In genomic region chr11:65862191-65862735, GRCh38 we compare ENCODE assay signal across 11 cellular contexts. TPM values are rescaled to one million over a fixed set of nuclear protein-coding genes. Genes with fewer than 3 reads are reported as not detected.
DNase-seq lines count a peak whose midpoint lies in the region; ATAC-seq and TF ChIP-seq lines count a peak whose summit lies in the region.
"Had no signal": no experiment of that assay in that cellular context is flagged by ENCODE, and none has a peak within 500 bp of the region (broad histone marks: within the 10 kb centered on the region; RNA-seq: fewer than 3 reads in every experiment).

No MANE protein-coding gene starts in this region.

- H3K27me3 ChIP-seq in RWPE2 (ENCODE audit: insufficient read depth, poor library complexity, severe bottlenecking) (no peaks in the 10 kb centered on the region), smooth muscle cell (ENCODE audit: low read depth) (no peaks in the 10 kb centered on the region)

- H3K4me1 ChIP-seq in RWPE2 (ENCODE audit: insufficient read depth, poor library complexity, severe bottlenecking), result no peaks in the 10 kb centered on the region
- peaks cover 8% of the 10 kb centered on the region for H3K4me1 ChIP-seq in smooth muscle cell (ENCODE audit: low read depth)

- no peak overlapping the region for H2AFZ ChIP-seq in smooth muscle cell (ENCODE audit: low read depth)

- H3K36me3 ChIP-seq in RWPE2 (ENCODE audit: low read depth) (peaks cover 63% of the 10 kb centered on the region), smooth muscle cell (ENCODE audit: low read depth) (no peaks in the 10 kb centered on the region)

- H3K9me3 Mint-ChIP-seq in activated CD4-positive, alpha-beta T cell treated with anti-CD3 and anti-CD28 coated beads, Interleukin-2, amount 10 ng/mL, durations not matched to agents 7 days and 5 days, result no peaks in the 10 kb centered on the region

- peak overlapping the region; percentile 68 for H3K27ac Mint-ChIP-seq in activated CD4-positive, alpha-beta T cell treated with anti-CD3 and anti-CD28 coated beads, Interleukin-2, amount 10 ng/mL, durations not matched to agents 7 days and 5 days

- H3K4me3 Mint-ChIP-seq in activated CD4-positive, alpha-beta T cell treated with anti-CD3 and anti-CD28 coated beads, Interleukin-2, amount 10 ng/mL, durations not matched to agents 7 days and 5 days, result peak overlapping the region; percentile 97

- H3K4me3 ChIP-seq in RWPE2 (ENCODE audit: severe bottlenecking) (no peak overlapping the region), fibroblast of pulmonary artery (replicated peaks; ENCODE audit: low read depth, low read length) (peak overlapping the region; percentile 96), smooth muscle cell (no peak overlapping the region)

- WGBS in smooth muscle cell (ENCODE audit: low lambda C conversion rate), result 79% methylated on average over 5 of the region's 5 CpGs

- peak overlapping the region; percentile 88 for H3K4me2 ChIP-seq in smooth muscle cell

- CTCF ChIA-PET in activated CD4-positive, alpha-beta T cell treated with anti-CD3 and anti-CD28 coated beads, Interleukin-2, amount 10 ng/mL, durations not matched to agents 7 days and 5 days (lab: Charles Lee), result interaction anchor here (0.7 to 25.8 kb wide), 6 partner anchors 8 to 150 kb away, joined by 3 to 590 read pairs (median 28); partner anchors contain the start of genes CCDC85B, CTSW, FIBP and KAT5

- H3K27ac ChIP-seq in RWPE2 (ENCODE audit: poor library complexity, severe bottlenecking) (peak overlapping the region; percentile 91), smooth muscle cell (ENCODE audit: low read depth) (no peak overlapping the region)

- POLR2A ChIA-PET in activated CD4-positive, alpha-beta T cell treated with anti-CD3 and anti-CD28 coated beads, Interleukin-2, amount 10 ng/mL, durations not matched to agents 7 days and 5 days (lab: Charles Lee), result no interaction called here

- H3K9ac ChIP-seq in smooth muscle cell (ENCODE audit: low read depth), result no peak overlapping the region

- H3K27me3 Mint-ChIP-seq in activated CD4-positive, alpha-beta T cell treated with anti-CD3 and anti-CD28 coated beads, Interleukin-2, amount 10 ng/mL, durations not matched to agents 7 days and 5 days, result no peaks in the 10 kb centered on the region

- H3K79me2 ChIP-seq in smooth muscle cell (ENCODE audit: low read depth), result peaks cover 32% of the 10 kb centered on the region

- H3K36me3 Mint-ChIP-seq in activated CD4-positive, alpha-beta T cell treated with anti-CD3 and anti-CD28 coated beads, Interleukin-2, amount 10 ng/mL, durations not matched to agents 7 days and 5 days (ENCODE audit: low read depth), result peaks cover 37% of the 10 kb centered on the region

- no peak for ATAC-seq in RWPE2 (ENCODE audit: low read depth)
- ATAC-seq in HG02642 (IDR thresholded peaks at IDR 0.05; ENCODE audit: poor library complexity, unreplicated experiment), result no peak

- no peak for DNase-seq in activated CD4-positive, alpha-beta T cell treated with anti-CD3 and anti-CD28 coated beads, Interleukin-2, amount 10 ng/mL, durations not matched to agents 7 days and 5 days
- DNase-seq in activated CD4-positive, alpha-beta T cell treated with anti-CD3 and anti-CD28 coated beads, Interleukin-2, amount 50 U/mL, for 1 hour, result no peak
- DNase-seq in RWPE2 (ENCODE audit: low spot score) (peak; percentile 47), fibroblast of pulmonary artery (ENCODE audit: low read depth) (no peak), smooth muscle cell (lab: John Stamatoyannopoulos, UW; ENCODE audit: unreplicated experiment) (no peak), germinal center (ENCODE audit: low spot score) (no peak), islet precursor cell (no peak)
- DNase-seq: NCI-H2227 treated with DMSO at 0.1 percent for 48 hours had no signal

- peaks cover 42% of the 10 kb centered on the region for H4K20me1 ChIP-seq in smooth muscle cell (ENCODE audit: low read depth)

- H3K9me3 ChIP-seq in RWPE2 (ENCODE audit: severe bottlenecking) (no peaks in the 10 kb centered on the region), smooth muscle cell (replicated peaks; ENCODE audit: low read depth) (no peaks in the 10 kb centered on the region)

- H3F3A ChIP-seq in smooth muscle cell (ENCODE audit: low read depth), result peaks cover 46% of the 10 kb centered on the region

- H3K4me1 Mint-ChIP-seq in activated CD4-positive, alpha-beta T cell treated with anti-CD3 and anti-CD28 coated beads, Interleukin-2, amount 10 ng/mL, durations not matched to agents 7 days and 5 days, result peaks cover 31% of the 10 kb centered on the region

- TF ChIP-seq CTCF in RWPE2 (IDR thresholded peaks at IDR 0.05; ENCODE audit: poor library complexity, severe bottlenecking) (no peak), fibroblast of pulmonary artery (IDR thresholded peaks at IDR 0.05; ENCODE audit: low read length, missing control alignments) (no peak), smooth muscle cell (IDR thresholded peaks at IDR 0.05; ENCODE audit: borderline replicate concordance, insufficient read depth, poor library complexity, severe bottlenecking) (no peak)

RNA-seq across cellular contexts. Expression of gene MUS81, which starts 2.0 kb away (rescaled TPM):
- total RNA-seq in activated CD4-positive, alpha-beta T cell treated with anti-CD3 and anti-CD28 coated beads, Interleukin-2, amount 10 ng/mL, durations not matched to agents 7 days and 5 days, result 100 to 1,000 TPM in 1 of 2 experiments, 10 to 100 TPM in 1; 96.6 to 108 TPM
- 21.7 and 35.1 TPM in 2 replicates for total RNA-seq in smooth muscle cell
- polyA plus RNA-seq in smooth muscle cell, result 39.6 and 61.1 TPM in 2 replicates

RNA-seq across cellular contexts. Expression of gene CFL1, which starts 4.3 kb away (rescaled TPM):
- 1,000 to 10,000 TPM; 1,543 to 1,707 TPM for total RNA-seq in activated CD4-positive, alpha-beta T cell treated with anti-CD3 and anti-CD28 coated beads, Interleukin-2, amount 10 ng/mL, durations not matched to agents 7 days and 5 days
- 1,233 and 1,255 TPM in 2 replicates for total RNA-seq in smooth muscle cell
- polyA plus RNA-seq in smooth muscle cell, result 3,052 and 3,080 TPM in 2 replicates

RNA-seq across cellular contexts. Expression of gene EFEMP2, which starts 10.3 kb away (rescaled TPM):
- total RNA-seq in activated CD4-positive, alpha-beta T cell treated with anti-CD3 and anti-CD28 coated beads, Interleukin-2, amount 10 ng/mL, durations not matched to agents 7 days and 5 days, result 1 to 10 TPM; 9.0 to 9.7 TPM
- total RNA-seq in smooth muscle cell, result 99.7 and 103 TPM in 2 replicates
- 328 and 362 TPM in 2 replicates for polyA plus RNA-seq in smooth muscle cell

RNA-seq across cellular contexts. Expression of gene CTSW, which starts 17.4 kb away (rescaled TPM):
- total RNA-seq in activated CD4-positive, alpha-beta T cell treated with anti-CD3 and anti-CD28 coated beads, Interleukin-2, amount 10 ng/mL, durations not matched to agents 7 days and 5 days, result 10 to 100 TPM; 22.9 to 23.6 TPM
- not detected in 2 replicates for total RNA-seq in smooth muscle cell
- polyA plus RNA-seq in smooth muscle cell, result 0.52 TPM in 1 of 2 replicates, not detected in the other
- total RNA-seq: H1, HT-29 had no signal
- polyA plus RNA-seq: H1 had no signal

RNA-seq across cellular contexts. Expression of gene FIBP, which starts 26.0 kb away (rescaled TPM):
- total RNA-seq in activated CD4-positive, alpha-beta T cell treated with anti-CD3 and anti-CD28 coated beads, Interleukin-2, amount 10 ng/mL, durations not matched to agents 7 days and 5 days, result 100 to 1,000 TPM in 1 of 2 experiments, 10 to 100 TPM in 1; 94.7 to 112 TPM
- total RNA-seq in smooth muscle cell, result 109 and 118 TPM in 2 replicates
- 111 and 114 TPM in 2 replicates for polyA plus RNA-seq in smooth muscle cell
